In genomic region chr20:50012282-50013263, GRCh38 we compare ENCODE assay signal across 10 cellular contexts. TPM values are rescaled to one million over a fixed set of nuclear protein-coding genes. Genes with fewer than 3 reads are reported as not detected.
DNase-seq lines count a peak whose midpoint lies in the region; ATAC-seq, FAIRE-seq and TF ChIP-seq lines count a peak whose summit lies in the region.
"Had no signal": no experiment of that assay in that cellular context is flagged by ENCODE, and none has a peak within 500 bp of the region (broad histone marks: within the 10 kb centered on the region; RNA-seq: fewer than 3 reads in every experiment).

No MANE protein-coding gene starts in this region.

- no peaks in the 10 kb centered on the region for H3K4me1 ChIP-seq in body of pancreas

- peaks cover 4% of the 10 kb centered on the region for H3K36me3 Mint-ChIP-seq in T-helper 17 cell (ENCODE audit: low read depth)
- no peaks in the 10 kb centered on the region for H3K36me3 Mint-ChIP-seq in mesothelial cell of epicardium

- TF ChIP-seq CTCF in GM10248 (IDR thresholded peaks at IDR 0.05; ENCODE audit: control extremely low read depth, extremely low read depth, low read depth, missing control alignments) (no peak), mesothelial cell of epicardium (IDR thresholded peaks at IDR 0.05; ENCODE audit: unreplicated experiment) (no peak), body of pancreas (IDR thresholded peaks at IDR 0.05) (no peak)

- H3K9me3 Mint-ChIP-seq in mesothelial cell of epicardium: no peaks in the 10 kb centered on the region

- ATAC-seq in HG03064 (IDR thresholded peaks at IDR 0.05; ENCODE audit: low read depth, unreplicated experiment): peak; percentile 71
- ATAC-seq in T-helper 17 cell: peak; percentile 47
- no peak for ATAC-seq in HG02759 (IDR thresholded peaks at IDR 0.05; ENCODE audit: unreplicated experiment)
- no peak for ATAC-seq in body of pancreas

- intact Hi-C loops in body of pancreas (cut with DNase I): no loop called here

- H3K4me1 Mint-ChIP-seq in T-helper 17 cell: peaks cover 9% of the 10 kb centered on the region
- peaks cover 34% of the 10 kb centered on the region for H3K4me1 Mint-ChIP-seq in mesothelial cell of epicardium

- H3K9me3 ChIP-seq in T-helper 17 cell (ENCODE audit: control insufficient read depth, low read length, poor library complexity, severe bottlenecking): no peaks in the 10 kb centered on the region
- H3K9me3 ChIP-seq in body of pancreas: no peaks in the 10 kb centered on the region
- H3K9me3 ChIP-seq: MG63 had no signal

- POLR2A ChIA-PET in GM10248 (lab: Yijun Ruan, JAX): no interaction called here

- no peaks in the 10 kb centered on the region for H3K27me3 ChIP-seq in body of pancreas
- H3K27me3 ChIP-seq: MG63 had no signal

- H3K27ac Mint-ChIP-seq in T-helper 17 cell (no peak overlapping the region), mesothelial cell of epicardium (peak overlapping the region; percentile 48)

- H3K4me3 Mint-ChIP-seq in T-helper 17 cell (no peak overlapping the region), mesothelial cell of epicardium (no peak overlapping the region)

- H3K27me3 Mint-ChIP-seq in T-helper 17 cell (peaks cover 12% of the 10 kb centered on the region), mesothelial cell of epicardium (ENCODE audit: low read depth) (no peaks in the 10 kb centered on the region)

- no peak overlapping the region for H3K27ac ChIP-seq in body of pancreas

- FAIRE-seq in RCC 7860 (lab: Jason Lieb, UNC): no peak

- H3K4me3 ChIP-seq in body of pancreas: no peak overlapping the region
- H3K4me3 ChIP-seq: MG63 had no signal

- WGBS in body of pancreas, 2 donors: 44 to 50% methylated on average over 7 to 12 of the region's 12 CpGs

- TF ChIP-seq POLR2A in body of pancreas (IDR thresholded peaks at IDR 0.05): no peak

- CTCF ChIA-PET in GM10248 (lab: Yijun Ruan, JAX): interaction anchor here (0.9 to 2.6 kb wide), 10 partner anchors 20 to 468 kb away, joined by 3 to 25 read pairs (median 3); no protein-coding TSS in a partner anchor

- no peaks in the 10 kb centered on the region for H3K36me3 ChIP-seq in body of pancreas (replicated peaks in 1 of 2; ENCODE audit: insufficient read depth in 1 of 2, low read depth in 2 of 2)
- H3K36me3 ChIP-seq: MG63 had no signal

- DNase-seq in GM10248 (ENCODE audit: extremely low spot score) (peak; percentile 54), T-helper 17 cell (no peak), mesothelial cell of epicardium (ENCODE audit: low spot score in 2 of 2, unreplicated experiment in 2 of 2) (no peak), NCI-H1436 treated with DMSO at 0.1 percent for 48 hours (lab: John Stamatoyannopoulos, UW) (no peak), RCC 7860 (ENCODE audit: low spot score) (no peak), body of pancreas (no peak)
- DNase-seq: amygdala, MG63 had no signal

RNA-seq across cellular contexts. Expression of gene SNAI1, which starts 29.8 kb away (rescaled TPM):
- 1 to 10 TPM; 2.2 to 3.3 TPM for total RNA-seq in T-helper 17 cell
- 8.5 to 9.7 TPM (median 8.9 TPM) in 3 replicates for total RNA-seq in mesothelial cell of epicardium
- 1 to 10 TPM in 1 of 2 donors, under 1 TPM in 1; 0.78 to 3.3 TPM for total RNA-seq in body of pancreas

Comparison
In these comparisons a context has a peak if more than half of its experiments do, and no peak if none do; other contexts are left out.
1. ATAC-seq: peak in HG03064 (single experiment) and T-helper 17 cell (single experiment); none in HG02759 (single experiment) and body of pancreas (single experiment).